27 cellular contexts compared by ENCODE assay signal in genomic region chr2:69180227-69180626, GRCh38.
A peak's percentile ranks its signal among the peaks of the same experiment; 100 is the strongest.
DNase-seq lines count a peak whose midpoint lies in the region; ATAC-seq and TF ChIP-seq lines count a peak whose summit lies in the region.
"Had no signal": no experiment of that assay in that cellular context is flagged by ENCODE, and none has a peak within 500 bp of the region (broad histone marks: within the 10 kb centered on the region; RNA-seq: fewer than 3 reads in every experiment).

No MANE protein-coding gene starts in this region.

- peaks cover 28% of the 10 kb centered on the region for H3F3A ChIP-seq in smooth muscle cell (ENCODE audit: low read depth)

- peaks cover 6% of the 10 kb centered on the region for H3K27me3 Mint-ChIP-seq in HFFc6 (ENCODE audit: insufficient read depth)
- no peaks in the 10 kb centered on the region for H3K27me3 Mint-ChIP-seq in dendritic cell treated with granulocyte-macrophage colony-stimulating factor and Interleukin-4, amounts not matched to agents 40 ng/mL and 50 ng/mL, for 4 days

- peaks cover 10% of the 10 kb centered on the region for H3K79me2 ChIP-seq in smooth muscle cell (ENCODE audit: low read depth)

- H3K27ac ChIP-seq in smooth muscle cell (ENCODE audit: low read depth): peak overlapping the region; percentile 99
- H3K27ac ChIP-seq: brain microvascular endothelial cell, neural progenitor cell, tibial nerve had no signal

- H3K27ac Mint-ChIP-seq in HFFc6: peak overlapping the region; percentile 8
- peak overlapping the region; percentile 15 for H3K27ac Mint-ChIP-seq in dendritic cell treated with granulocyte-macrophage colony-stimulating factor and Interleukin-4, amounts not matched to agents 40 ng/mL and 50 ng/mL, for 4 days
- H3K27ac Mint-ChIP-seq: activated CD4-positive, alpha-beta memory T cell treated with anti-CD3 and anti-CD28 coated beads for 36 hours; activated naive CD4-positive, alpha-beta T cell treated with anti-CD3 and anti-CD28 coated beads for 36 hours; immature natural killer cell; memory B cell; neural progenitor cell had no signal

- no peak overlapping the region for H3K4me3 Mint-ChIP-seq in HFFc6
- H3K4me3 Mint-ChIP-seq in dendritic cell treated with granulocyte-macrophage colony-stimulating factor and Interleukin-4, amounts not matched to agents 40 ng/mL and 50 ng/mL, for 4 days: no peak overlapping the region
- H3K4me3 Mint-ChIP-seq: activated CD4-positive, alpha-beta memory T cell treated with anti-CD3 and anti-CD28 coated beads for 36 hours; activated naive CD4-positive, alpha-beta T cell treated with anti-CD3 and anti-CD28 coated beads for 36 hours; H9; immature natural killer cell; memory B cell; neural progenitor cell had no signal

- peak overlapping the region; percentile 4 for H3K4me2 ChIP-seq in smooth muscle cell
- H3K4me2 ChIP-seq: neural progenitor cell had no signal

- H3K4me1 Mint-ChIP-seq in HFFc6 (ENCODE audit: low read depth): peaks cover 48% of the 10 kb centered on the region
- peaks cover 32% of the 10 kb centered on the region for H3K4me1 Mint-ChIP-seq in dendritic cell treated with granulocyte-macrophage colony-stimulating factor and Interleukin-4, amounts not matched to agents 40 ng/mL and 50 ng/mL, for 4 days (ENCODE audit: low read depth)
- H3K4me1 Mint-ChIP-seq: memory B cell had no signal

- peaks cover 6% of the 10 kb centered on the region for H3K36me3 ChIP-seq in smooth muscle cell (ENCODE audit: low read depth)
- H3K36me3 ChIP-seq: BE2C, neural progenitor cell had no signal

- peaks cover 58% of the 10 kb centered on the region for H3K36me3 Mint-ChIP-seq in HFFc6 (ENCODE audit: low read depth)
- H3K36me3 Mint-ChIP-seq in dendritic cell treated with granulocyte-macrophage colony-stimulating factor and Interleukin-4, amounts not matched to agents 40 ng/mL and 50 ng/mL, for 4 days (ENCODE audit: low read depth): no peaks in the 10 kb centered on the region
- H3K36me3 Mint-ChIP-seq: activated CD4-positive, alpha-beta memory T cell treated with anti-CD3 and anti-CD28 coated beads for 36 hours; immature natural killer cell; memory B cell had no signal

- intact Hi-C loops in dendritic cell treated with granulocyte-macrophage colony-stimulating factor and Interleukin-4, amounts not matched to agents 40 ng/mL and 50 ng/mL, for 4 days (cut with micrococcal nuclease): no loop called here
- intact Hi-C loops in sciatic nerve (cut with DNase I): no loop called here

- DNase-seq in HFFc6 (no peak), MV-4-11 (lab: John Stamatoyannopoulos, UW) (peak; percentile 56), smooth muscle cell (lab: John Stamatoyannopoulos, UW; ENCODE audit: unreplicated experiment) (no peak), HuH-7.5 (ENCODE audit: low spot score) (no peak), HT-29 (ENCODE audit: low spot score) (no peak), sciatic nerve (ENCODE audit: low spot score) (no peak)
- no peak for DNase-seq in stimulated activated naive CD8-positive, alpha-beta T cell treated with anti-CD3 and anti-CD28 coated beads, Interleukin-15, Interleukin-2, amounts not matched to agents 100 U/mL and 50 U/mL, for 24 hours
- DNase-seq: ACHN; activated CD4-positive, alpha-beta memory T cell treated with anti-CD3 and anti-CD28 coated beads for 36 hours; activated CD4-positive, CD25-positive, alpha-beta regulatory T cell treated with anti-CD3 and anti-CD28 coated beads, Interleukin-2, amount 50 U/mL, for 72 hours; activated naive CD4-positive, alpha-beta T cell treated with anti-CD3 and anti-CD28 coated beads for 36 hours; BE2C; brain microvascular endothelial cell; cerebellar nuclear complex; DMS153; H9; hypothalamus; immature natural killer cell; NCI-H1092 treated with DMSO at 0.1 percent for 48 hours; NCI-H187; stimulated activated CD4-positive, alpha-beta T cell treated with anti-CD3 and anti-CD28 coated beads, Interleukin-2, amount 100 ng/mL, for 48 hours; T-helper 2 cell had no signal

- no peak overlapping the region for H3K9ac ChIP-seq in smooth muscle cell (ENCODE audit: low read depth)
- H3K9ac ChIP-seq: neural progenitor cell had no signal

- no peaks in the 10 kb centered on the region for H3K9me3 Mint-ChIP-seq in HFFc6
- H3K9me3 Mint-ChIP-seq in dendritic cell treated with granulocyte-macrophage colony-stimulating factor and Interleukin-4, amounts not matched to agents 40 ng/mL and 50 ng/mL, for 4 days: no peaks in the 10 kb centered on the region
- H3K9me3 Mint-ChIP-seq: activated CD4-positive, alpha-beta memory T cell treated with anti-CD3 and anti-CD28 coated beads for 36 hours; activated naive CD4-positive, alpha-beta T cell treated with anti-CD3 and anti-CD28 coated beads for 36 hours; H9; immature natural killer cell; memory B cell; neural progenitor cell had no signal

- no peaks in the 10 kb centered on the region for H3K27me3 ChIP-seq in smooth muscle cell (ENCODE audit: low read depth)
- H3K27me3 ChIP-seq: BE2C, brain microvascular endothelial cell, neural progenitor cell, tibial nerve had no signal

- 100% methylated on average over 1 of the region's 1 CpG for WGBS in smooth muscle cell (ENCODE audit: low lambda C conversion rate)

- H2AFZ ChIP-seq in smooth muscle cell (ENCODE audit: low read depth): no peak overlapping the region
- H2AFZ ChIP-seq: neural progenitor cell had no signal

- TF ChIP-seq CTCF in HFFc6 (IDR thresholded peaks at IDR 0.05): no peak
- no peak for TF ChIP-seq CTCF in smooth muscle cell (IDR thresholded peaks at IDR 0.05; ENCODE audit: borderline replicate concordance, insufficient read depth, poor library complexity, severe bottlenecking)

- no peak for ATAC-seq in sciatic nerve
- ATAC-seq in stimulated activated naive CD8-positive, alpha-beta T cell treated with anti-CD3 and anti-CD28 coated beads, Interleukin-15, Interleukin-2, amounts not matched to agents 100 U/mL and 50 U/mL, for 24 hours: no peak
- ATAC-seq: Right ventricle myocardium inferior had no signal

- H3K4me3 ChIP-seq in smooth muscle cell: no peak overlapping the region
- H3K4me3 ChIP-seq: neural progenitor cell, tibial nerve had no signal

- H3K9me3 ChIP-seq in smooth muscle cell (replicated peaks; ENCODE audit: low read depth): no peaks in the 10 kb centered on the region
- H3K9me3 ChIP-seq: BE2C, tibial nerve had no signal

- H4K20me1 ChIP-seq in smooth muscle cell (ENCODE audit: low read depth): no peaks in the 10 kb centered on the region

- peaks cover 26% of the 10 kb centered on the region for H3K4me1 ChIP-seq in smooth muscle cell (ENCODE audit: low read depth)
